21 cellular contexts compared by ENCODE assay signal in the genomic region with DNA sequence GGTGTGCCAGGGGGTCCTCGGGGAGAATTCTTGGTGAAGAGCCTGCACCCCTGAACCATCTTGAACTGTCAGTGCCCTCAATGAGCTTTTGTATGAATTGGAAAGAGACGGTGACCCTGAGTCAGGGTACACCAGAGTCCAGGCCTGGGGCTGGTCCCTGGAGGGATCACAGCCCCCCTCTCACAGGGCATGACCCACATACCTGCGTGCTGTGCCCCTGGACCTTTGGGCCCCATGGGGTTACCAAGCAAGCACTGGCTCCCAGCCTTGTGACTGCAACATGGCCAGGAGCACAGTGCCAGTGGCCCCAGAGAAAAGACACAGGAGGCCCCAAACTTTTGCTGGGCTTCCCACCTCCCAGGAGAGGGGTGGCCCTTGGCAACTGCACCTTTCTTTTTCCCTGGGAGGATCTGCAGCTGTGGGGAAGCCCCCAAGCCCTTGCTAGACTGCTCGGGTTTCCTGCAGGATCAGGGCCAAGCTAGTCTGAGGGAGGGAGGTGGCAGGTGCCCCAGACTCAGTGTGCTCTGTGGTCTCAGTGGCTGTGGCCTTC.
DNase-seq lines count a peak whose midpoint lies in the region; ATAC-seq and TF ChIP-seq lines count a peak whose summit lies in the region.
"Had no signal": no experiment of that assay in that cellular context is flagged by ENCODE, and none has a peak within 500 bp of the region (broad histone marks: within the 10 kb centered on the region; RNA-seq: fewer than 3 reads in every experiment).

No MANE protein-coding gene starts in this region.

- H3K9me3 ChIP-seq in BLaER1 treated with 17β-estradiol and CSF1 and Interleukin-3, amounts not matched to agents 10 nM and 100 nM (replicated peaks in 1 of 11): peaks cover 0 to 15% (median 0%) of the 10 kb centered on the region in 11 experiments; a peak in 1 of 22 replicates
- H3K9me3 ChIP-seq in RWPE2 (ENCODE audit: severe bottlenecking): no peaks in the 10 kb centered on the region
- no peaks in the 10 kb centered on the region for H3K9me3 ChIP-seq in aorta (ENCODE audit: control insufficient read depth, low read length)
- H3K9me3 ChIP-seq: A549, SK-N-SH had no signal

- no peaks in the 10 kb centered on the region for H3K27me3 Mint-ChIP-seq in glutamatergic neuron (ENCODE audit: unreplicated experiment)

- H3K9ac ChIP-seq in BLaER1 treated with 17β-estradiol and CSF1 and Interleukin-3, amounts not matched to agents 10 nM and 100 nM: no peak overlapping the region
- H3K9ac ChIP-seq: GM23248, KMS-11, SK-N-SH had no signal

- H3K4me3 ChIP-seq in BLaER1 treated with 17β-estradiol and CSF1 and Interleukin-3, amounts not matched to agents 10 nM and 100 nM: no peak overlapping the region
- no peak overlapping the region for H3K4me3 ChIP-seq in RWPE2 (ENCODE audit: severe bottlenecking)
- no peak overlapping the region for H3K4me3 ChIP-seq in aorta (ENCODE audit: low read length in 2 of 2)
- H3K4me3 ChIP-seq: A549, GM23248 had no signal

- no peak overlapping the region for H3K4me3 Mint-ChIP-seq in glutamatergic neuron (ENCODE audit: unreplicated experiment)
- H3K4me3 Mint-ChIP-seq: CD14-positive monocyte, H9 had no signal

- H3K36me3 Mint-ChIP-seq in glutamatergic neuron (ENCODE audit: unreplicated experiment): no peaks in the 10 kb centered on the region
- H3K36me3 Mint-ChIP-seq: CD14-positive monocyte had no signal

- H3K9me3 Mint-ChIP-seq in glutamatergic neuron (ENCODE audit: unreplicated experiment): peaks cover 15% of the 10 kb centered on the region

- H3K27ac ChIP-seq in BLaER1 treated with 17β-estradiol and CSF1 and Interleukin-3, amounts not matched to agents 10 nM and 100 nM: peak overlapping the region in 1 of 11 experiments; percentile 69; a peak in 1 of 22 replicates
- H3K27ac ChIP-seq in RWPE2 (ENCODE audit: poor library complexity, severe bottlenecking): no peak overlapping the region
- H3K27ac ChIP-seq in aorta (ENCODE audit: low read depth in 1 of 2, low read length in 2 of 2): no peak overlapping the region
- H3K27ac ChIP-seq: A549, GM23248, KMS-11 had no signal

- H4K20me1 ChIP-seq in BLaER1 treated with 17β-estradiol and CSF1 and Interleukin-3, amounts not matched to agents 10 nM and 100 nM: no peaks in the 10 kb centered on the region; a peak in 1 of 22 replicates

- peak overlapping the region; percentile 11 to 73 (median 56); a peak in 20 of 22 replicates for H3K4me2 ChIP-seq in BLaER1 treated with 17β-estradiol and CSF1 and Interleukin-3, amounts not matched to agents 10 nM and 100 nM
- H3K4me2 ChIP-seq: A549, KMS-11, SK-N-SH had no signal

- no peak overlapping the region for H3K27ac Mint-ChIP-seq in glutamatergic neuron (ENCODE audit: unreplicated experiment)
- H3K27ac Mint-ChIP-seq: CD14-positive monocyte, H9 had no signal

- WGBS in aorta, 2 donors: 66 to 74% methylated on average over 4 of the region's 4 CpGs

- no peaks in the 10 kb centered on the region for H3K36me3 ChIP-seq in BLaER1 treated with 17β-estradiol and CSF1 and Interleukin-3, amounts not matched to agents 10 nM and 100 nM
- no peaks in the 10 kb centered on the region for H3K36me3 ChIP-seq in RWPE2 (ENCODE audit: low read depth)
- no peaks in the 10 kb centered on the region for H3K36me3 ChIP-seq in aorta (ENCODE audit: control insufficient read depth in 1 of 2, insufficient read depth in 2 of 2, low read length in 1 of 2)

- no peaks in the 10 kb centered on the region for H3K4me1 Mint-ChIP-seq in glutamatergic neuron (ENCODE audit: low read depth, unreplicated experiment)
- H3K4me1 Mint-ChIP-seq: CD14-positive monocyte, H9 had no signal

- ATAC-seq in RWPE2 (ENCODE audit: low read depth) (no peak), aorta (ENCODE audit: low FRiP score) (peak; percentile 37), HG03457 (IDR thresholded peaks at IDR 0.05; ENCODE audit: unreplicated experiment) (no peak)
- ATAC-seq: A549 had no signal

- H3K4me1 ChIP-seq in BLaER1 treated with 17β-estradiol and CSF1 and Interleukin-3, amounts not matched to agents 10 nM and 100 nM: peaks cover 39 to 55% (median 49%) of the 10 kb centered on the region in 10 experiments
- H3K4me1 ChIP-seq in RWPE2 (ENCODE audit: insufficient read depth, poor library complexity, severe bottlenecking) (no peaks in the 10 kb centered on the region), aorta (ENCODE audit: control insufficient read depth in 1 of 2, insufficient read depth in 2 of 2, low read length in 2 of 2) (no peaks in the 10 kb centered on the region)
- H3K4me1 ChIP-seq: A549 had no signal

- TF ChIP-seq CTCF in RWPE2 (IDR thresholded peaks at IDR 0.05; ENCODE audit: poor library complexity, severe bottlenecking) (no peak), glutamatergic neuron (IDR thresholded peaks at IDR 0.05; ENCODE audit: partially characterized antibody, unreplicated experiment) (no peak)

- peak; percentile 15 for DNase-seq in RWPE2 (ENCODE audit: low spot score)
- peak; percentile 63 for DNase-seq in myocyte (ENCODE audit: low read depth)
- no peak for DNase-seq in aorta
- no peak for DNase-seq in glutamatergic neuron
- no peak for DNase-seq in DMS53 (lab: John Stamatoyannopoulos, UW)
- DNase-seq: Calu3, DND-41, GM23248, H9, IMR-90, MM.1S, NCI-H2029, NCI-H446, NCI-H524 treated with DMSO at 0.1 percent for 48 hours, NCI-H774, SK-N-SH had no signal

- intact Hi-C loops in aorta (cut with DNase I): no loop called here

- H3K27me3 ChIP-seq in BLaER1 treated with 17β-estradiol and CSF1 and Interleukin-3, amounts not matched to agents 10 nM and 100 nM: no peaks in the 10 kb centered on the region
- H3K27me3 ChIP-seq in RWPE2 (ENCODE audit: insufficient read depth, poor library complexity, severe bottlenecking) (no peaks in the 10 kb centered on the region), aorta (ENCODE audit: control insufficient read depth in 1 of 2, insufficient read depth in 2 of 2, low read length in 1 of 2) (no peaks in the 10 kb centered on the region)

Comparison
In these comparisons a context has a peak if more than half of its experiments do, and no peak if none do; other contexts are left out.
1. DNase-seq: peak in RWPE2 (single experiment) and myocyte (single experiment); none in aorta (0 of 2), glutamatergic neuron (single experiment) and DMS53 (single experiment).